In genomic region chr19:2552859-2553258, GRCh38 we compare ENCODE assay signal across 8 cellular contexts.
DNase-seq lines count a peak whose midpoint lies in the region; ATAC-seq and TF ChIP-seq lines count a peak whose summit lies in the region.
"Had no signal": no experiment of that assay in that cellular context is flagged by ENCODE, and none has a peak within 500 bp of the region (broad histone marks: within the 10 kb centered on the region; RNA-seq: fewer than 3 reads in every experiment).

No MANE protein-coding gene starts in this region.

- H3K27me3 Mint-ChIP-seq in T-helper 2 cell treated with Interferon-gamma antibody and Interleukin-4, amounts not matched to agents 5 μg/mL and 100 μg/mL, for 36 hours (ENCODE audit: low read depth), result no peaks in the 10 kb centered on the region

- no peaks in the 10 kb centered on the region for H3K27me3 ChIP-seq in esophagus squamous epithelium
- H3K27me3 ChIP-seq: adrenal gland had no signal

- peaks cover 22% of the 10 kb centered on the region for H3K4me1 Mint-ChIP-seq in T-helper 2 cell treated with Interferon-gamma antibody and Interleukin-4, amounts not matched to agents 5 μg/mL and 100 μg/mL, for 36 hours (ENCODE audit: low read depth)

- WGBS in esophagus squamous epithelium, 2 donors, result 28 to 52% methylated on average over 11 of the region's 11 CpGs

- ATAC-seq in GM18873 (IDR thresholded peaks at IDR 0.05; ENCODE audit: low FRiP score, unreplicated experiment) (peak; percentile 61), HG03196 (IDR thresholded peaks at IDR 0.05; ENCODE audit: unreplicated experiment) (peak; percentile 72), HG02588 (IDR thresholded peaks at IDR 0.05; ENCODE audit: unreplicated experiment) (no peak), left lobe of liver (no peak)

- DNase-seq in T-helper 2 cell treated with Interferon-gamma antibody and Interleukin-4, amounts not matched to agents 5 μg/mL and 100 μg/mL, for 36 hours (ENCODE audit: low spot score), result peak; percentile 73
- no peak for DNase-seq in esophagus squamous epithelium (lab: John Stamatoyannopoulos, UW)
- peak; percentile 17 to 47 for DNase-seq in stimulated activated CD4-positive, alpha-beta T cell treated with anti-CD3 and anti-CD28 coated beads, Interleukin-4, amount 100 ng/mL, for 48 hours (ENCODE audit: low read depth in 2 of 2)
- DNase-seq in left lobe of liver (ENCODE audit: low spot score), result no peak

- H3K9me3 Mint-ChIP-seq in T-helper 2 cell treated with Interferon-gamma antibody and Interleukin-4, amounts not matched to agents 5 μg/mL and 100 μg/mL, for 36 hours, result no peaks in the 10 kb centered on the region

- no peaks in the 10 kb centered on the region for H3K36me3 ChIP-seq in esophagus squamous epithelium
- H3K36me3 ChIP-seq: adrenal gland had no signal

- no peaks in the 10 kb centered on the region for H3K36me3 Mint-ChIP-seq in T-helper 2 cell treated with Interferon-gamma antibody and Interleukin-4, amounts not matched to agents 5 μg/mL and 100 μg/mL, for 36 hours (ENCODE audit: low read depth)

- intact Hi-C loops in esophagus squamous epithelium (cut with DNase I), result no loop called here

- peak overlapping the region; percentile 83 for H3K27ac Mint-ChIP-seq in T-helper 2 cell treated with Interferon-gamma antibody and Interleukin-4, amounts not matched to agents 5 μg/mL and 100 μg/mL, for 36 hours

- no peak for TF ChIP-seq CTCF in esophagus squamous epithelium (IDR thresholded peaks at IDR 0.05)

- no peaks in the 10 kb centered on the region for H3K9me3 ChIP-seq in esophagus squamous epithelium
- H3K9me3 ChIP-seq: adrenal gland had no signal

- peaks cover 9 to 54% (median 11%) of the 10 kb centered on the region in 3 donors for H3K4me1 ChIP-seq in esophagus squamous epithelium

- no peak overlapping the region for H3K4me3 ChIP-seq in esophagus squamous epithelium
- H3K4me3 ChIP-seq: adrenal gland had no signal

- H3K27ac ChIP-seq in esophagus squamous epithelium, result peak overlapping the region in 3 of 4 donors; percentile 40 to 58 (median 47)

- TF ChIP-seq POLR2A in esophagus squamous epithelium (IDR thresholded peaks at IDR 0.05), result no peak

- peak overlapping the region; percentile 56 for H3K4me3 Mint-ChIP-seq in T-helper 2 cell treated with Interferon-gamma antibody and Interleukin-4, amounts not matched to agents 5 μg/mL and 100 μg/mL, for 36 hours

Comparison
In these comparisons a context has a peak if more than half of its experiments do, and no peak if none do; other contexts are left out.
1. ATAC-seq: peak in GM18873 (single experiment) and HG03196 (single experiment); none in HG02588 (single experiment) and left lobe of liver (single experiment).
2. DNase-seq: peak in T-helper 2 cell treated with Interferon-gamma antibody and Interleukin-4, amounts not matched to agents 5 μg/mL and 100 μg/mL, for 36 hours (single experiment) and stimulated activated CD4-positive, alpha-beta T cell treated with anti-CD3 and anti-CD28 coated beads, Interleukin-4, amount 100 ng/mL, for 48 hours (2 of 2); none in esophagus squamous epithelium (single experiment) and left lobe of liver (single experiment).